Comparison of ENCODE assay signal across 21 cellular contexts in genomic region chr6:19737968-19738367, GRCh38.
DNase-seq lines count a peak whose midpoint lies in the region; ATAC-seq and TF ChIP-seq lines count a peak whose summit lies in the region.
"Had no signal": no experiment of that assay in that cellular context is flagged by ENCODE, and none has a peak within 500 bp of the region (broad histone marks: within the 10 kb centered on the region; RNA-seq: fewer than 3 reads in every experiment).

No MANE protein-coding gene starts in this region.

- H2AFZ ChIP-seq in neural progenitor cell (replicated peaks) = no peak overlapping the region

- H3K4me1 ChIP-seq in ascending aorta = peaks cover 0 to 2% of the 10 kb centered on the region in 2 donors
- peaks cover 28% of the 10 kb centered on the region for H3K4me1 ChIP-seq in neural progenitor cell
- peaks cover 0 to 2% of the 10 kb centered on the region in 2 donors for H3K4me1 ChIP-seq in aorta (ENCODE audit: control insufficient read depth in 1 of 2, insufficient read depth in 2 of 2, low read length in 2 of 2)
- H3K4me1 ChIP-seq: A549, HAP-1 had no signal

- H3K9me3 Mint-ChIP-seq in neural progenitor cell = peaks cover 4% of the 10 kb centered on the region
- H3K9me3 Mint-ChIP-seq: HFFc6 had no signal

- no peaks in the 10 kb centered on the region for H3K27me3 ChIP-seq in ascending aorta
- H3K27me3 ChIP-seq in neural progenitor cell = no peaks in the 10 kb centered on the region
- H3K27me3 ChIP-seq in aorta (ENCODE audit: control insufficient read depth in 1 of 2, insufficient read depth in 2 of 2, low read length in 1 of 2) = no peaks in the 10 kb centered on the region

- H3K27ac ChIP-seq in ascending aorta = peak overlapping the region; percentile 68 to 79
- H3K27ac ChIP-seq in neural progenitor cell = no peak overlapping the region
- H3K27ac ChIP-seq in aorta (ENCODE audit: low read depth in 1 of 2, low read length in 2 of 2) = peak overlapping the region; percentile 36 to 52
- H3K27ac ChIP-seq: A549 had no signal

- intact Hi-C loops in ascending aorta (cut with DNase I) = no loop called here
- intact Hi-C loops in aorta (cut with DNase I) = no loop called here

- H3K4me1 Mint-ChIP-seq in neural progenitor cell = peaks cover 19% of the 10 kb centered on the region
- H3K4me1 Mint-ChIP-seq: CD4-positive, alpha-beta memory T cell had no signal

- no peaks in the 10 kb centered on the region for H3K79me2 ChIP-seq in neural progenitor cell (ENCODE audit: low read depth)

- TF ChIP-seq CTCF in ascending aorta (IDR thresholded peaks at IDR 0.05) (no peak), neural progenitor cell (IDR thresholded peaks at IDR 0.05) (no peak)

- H4K20me1 ChIP-seq in neural progenitor cell (ENCODE audit: low read depth) = no peaks in the 10 kb centered on the region

- no peak overlapping the region for H3K4me3 Mint-ChIP-seq in neural progenitor cell
- H3K4me3 Mint-ChIP-seq: CD4-positive, alpha-beta memory T cell; HFFc6 had no signal

- DNase-seq in NCI-H82 (lab: John Stamatoyannopoulos, UW) (peak; percentile 83), ascending aorta (ENCODE audit: low spot score in 2 of 2) (no peak), neural progenitor cell (ENCODE audit: low spot score) (no peak), aorta (no peak), NAMALWA (ENCODE audit: low spot score) (no peak), HPDE6-E6E7 (ENCODE audit: extremely low spot score) (no peak)
- DNase-seq in activated T-cell treated with anti-CD3 and anti-CD28 coated beads, Interleukin-2, amount 50 U/mL, for 1 hour = no peak
- DNase-seq: 8988T; ACHN; AML-193; C1 segment of cervical spinal cord; Calu3; CD4-positive, alpha-beta memory T cell; COR-L47; DMS53; DMS79 treated with DMSO at 0.1 percent for 48 hours; GF-D8; GOT3; HFFc6 had no signal

- ATAC-seq in aorta (ENCODE audit: low FRiP score) = peak; percentile 60
- ATAC-seq: A549 had no signal

- peak overlapping the region; percentile 78 for H3K27ac Mint-ChIP-seq in neural progenitor cell
- H3K27ac Mint-ChIP-seq: CD4-positive, alpha-beta memory T cell; HFFc6 had no signal

- H3K4me3 ChIP-seq in ascending aorta (no peak overlapping the region), neural progenitor cell (no peak overlapping the region), aorta (ENCODE audit: low read length in 2 of 2) (no peak overlapping the region)
- H3K4me3 ChIP-seq: A549, HAP-1 had no signal

- H3F3A ChIP-seq in neural progenitor cell (ENCODE audit: low read depth) = peaks cover 9% of the 10 kb centered on the region

- no peak overlapping the region for H3K4me2 ChIP-seq in neural progenitor cell
- H3K4me2 ChIP-seq: A549 had no signal

- no peak overlapping the region for H3K9ac ChIP-seq in neural progenitor cell

- H3K36me3 ChIP-seq in ascending aorta (no peaks in the 10 kb centered on the region), neural progenitor cell (no peaks in the 10 kb centered on the region), aorta (ENCODE audit: control insufficient read depth in 1 of 2, insufficient read depth in 2 of 2, low read length in 1 of 2) (no peaks in the 10 kb centered on the region)
- H3K36me3 ChIP-seq: HAP-1 had no signal

- WGBS in aorta, 2 donors = 0 to 8% methylated on average over 1 of the region's 1 CpG

- H3K36me3 Mint-ChIP-seq in neural progenitor cell = no peaks in the 10 kb centered on the region
- H3K36me3 Mint-ChIP-seq: CD4-positive, alpha-beta memory T cell had no signal

- peaks cover 3% of the 10 kb centered on the region for H3K27me3 Mint-ChIP-seq in neural progenitor cell (ENCODE audit: insufficient read depth, low read depth)
- H3K27me3 Mint-ChIP-seq: CD4-positive, alpha-beta memory T cell had no signal

- H3K9me3 ChIP-seq in ascending aorta (no peaks in the 10 kb centered on the region), neural progenitor cell (ENCODE audit: low read depth) (no peaks in the 10 kb centered on the region), aorta (ENCODE audit: control insufficient read depth, low read length) (no peaks in the 10 kb centered on the region)
- H3K9me3 ChIP-seq: A549, HAP-1 had no signal
